In the genomic region with DNA sequence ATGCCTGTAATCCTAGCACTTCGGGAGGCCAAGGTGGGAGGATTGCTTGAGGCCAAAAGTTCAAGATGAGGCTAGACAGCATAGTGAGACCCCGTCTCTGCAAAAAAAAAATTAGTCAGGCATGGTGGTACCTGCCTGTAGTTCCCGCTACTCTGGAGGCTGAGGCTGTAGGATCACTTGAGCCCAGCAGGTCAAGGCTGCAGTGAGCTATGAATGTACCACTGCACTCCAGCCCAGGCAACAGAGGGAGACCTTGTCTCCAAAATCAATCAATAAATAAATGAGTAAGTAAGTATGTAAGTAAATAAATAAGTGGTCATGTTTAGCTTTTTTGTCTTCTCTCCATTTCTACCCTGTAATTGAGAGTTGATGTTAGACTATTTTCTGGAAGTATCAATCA, we compare ENCODE assay signal across 8 cellular contexts.
"Had no signal": no experiment of that assay in that cellular context is flagged by ENCODE, and none has a peak within 500 bp of the region (broad histone marks: within the 10 kb centered on the region; RNA-seq: fewer than 3 reads in every experiment).

No MANE protein-coding gene starts in this region.

- DNase-seq: GDM1, GF-D8 had no signal

- H3K4me3 ChIP-seq: GM12878 had no signal

- ATAC-seq: GM12878 had no signal

- FAIRE-seq: G401.6, GM12878, GM12891, GM12892, GM18507, GM19239 had no signal
